ENCODE assay signal across 9 cellular contexts in genomic region chr6:46491201-46491788, GRCh38. TPM values are rescaled to one million over a fixed set of nuclear protein-coding genes. Genes with fewer than 3 reads are reported as not detected.
DNase-seq lines count a peak whose midpoint lies in the region; ATAC-seq and TF ChIP-seq lines count a peak whose summit lies in the region.
"Had no signal": no experiment of that assay in that cellular context is flagged by ENCODE, and none has a peak within 500 bp of the region (broad histone marks: within the 10 kb centered on the region; RNA-seq: fewer than 3 reads in every experiment).

Gene RCAN2 (minus strand): TSS chr6:46491449.

- DNase-seq in NCI-H82 (lab: John Stamatoyannopoulos, UW) (peak; percentile 67), NCI-H82 treated with DMSO at 0.1 percent for 48 hours (lab: John Stamatoyannopoulos, UW; ENCODE audit: unreplicated experiment) (no peak), OCI-LY7 (ENCODE audit: low spot score) (peak; percentile 30), astrocyte of the cerebellum (ENCODE audit: low read depth) (no peak), hepatic stellate cell (ENCODE audit: low spot score) (peak; percentile 83), posterior cingulate gyrus (peak; percentile 49 to 96 (median 66)), NCI-H1694 (lab: John Stamatoyannopoulos, UW) (no peak)

- H4K20me1 ChIP-seq in OCI-LY7 (ENCODE audit: insufficient read depth, low read length), result no peaks in the 10 kb centered on the region

- H3K4me3 ChIP-seq in OCI-LY7 (ENCODE audit: low read depth, low read length, poor library complexity, severe bottlenecking) (peak within 1 kb of the TSS; percentile 72), astrocyte of the cerebellum (ENCODE audit: low read depth, low read length) (peak within 1 kb of the TSS; percentile 51)

- intact Hi-C loops in OCI-LY7 (cut with micrococcal nuclease; ENCODE audit: unreplicated experiment), result loop anchor here (2.0 to 10.0 kb wide), 4 partner anchors 74 to 396 kb away; no protein-coding TSS in a partner anchor
- intact Hi-C loops in posterior cingulate gyrus (cut with DNase I), result loop anchor here (5.0 kb wide), 3 partner anchors 69 to 394 kb away; no protein-coding TSS in a partner anchor

- H3K79me2 ChIP-seq in OCI-LY7 (ENCODE audit: insufficient read depth, low read depth, low read length), result no peaks in the 10 kb centered on the region

- no TSS peak for BruUV-seq in OCI-LY7 (replicated peaks; lab: Mats Ljungman, UMichigan)

- no peak for TF ChIP-seq CTCF in OCI-LY7 (conservative IDR thresholded peaks at IDR 0.05; ENCODE audit: low read length)
- no peak for TF ChIP-seq CTCF in astrocyte of the cerebellum (IDR thresholded peaks at IDR 0.05; ENCODE audit: low read depth, low read length, missing control alignments)

- H2AFZ ChIP-seq in OCI-LY7 (ENCODE audit: low read length), result peak within 1 kb of the TSS; percentile 99

- no peaks in the 10 kb centered on the region for H3K9me3 ChIP-seq in OCI-LY7 (ENCODE audit: low read length)

- H3K27ac ChIP-seq in OCI-LY7 (ENCODE audit: low read depth, low read length, poor library complexity, severe bottlenecking), result no peak within 1 kb of the TSS
- H3K27ac ChIP-seq: epithelial cell of prostate had no signal

- in situ Hi-C loops in astrocyte of the cerebellum (cut with HindIII; ENCODE audit: low sequenced_read_pairs), result no loop called here

- POLR2A ChIA-PET in OCI-LY7 (lab: Charles Lee), result no interaction called here

- H3K4me2 ChIP-seq in OCI-LY7 (ENCODE audit: low read length), result peak within 1 kb of the TSS; percentile 99

- peak; percentile 73 for ATAC-seq in HG02938 (IDR thresholded peaks at IDR 0.05; ENCODE audit: unreplicated experiment)

- CTCF ChIA-PET in OCI-LY7 (lab: Charles Lee; ENCODE audit: unreplicated experiment), result interaction anchor here (1.3 kb wide), 1 partner anchor 270 kb away, joined by 3 read pairs; no protein-coding TSS in a partner anchor

- H3K36me3 ChIP-seq in OCI-LY7 (ENCODE audit: insufficient read depth, low read length), result no peaks in the 10 kb centered on the region

- no peaks in the 10 kb centered on the region for H3K9me2 ChIP-seq in OCI-LY7 (ENCODE audit: insufficient read depth, low read length)

- H3K4me1 ChIP-seq in OCI-LY7 (ENCODE audit: insufficient read depth, low read length, poor library complexity, severe bottlenecking), result peaks cover 6% of the 10 kb centered on the region

RNA-seq across cellular contexts. Expression of gene RCAN2, which starts in this region (rescaled TPM):
- total RNA-seq in OCI-LY7 (2014; rRNA removed; shearing (Covaris generic)), result not detected in 2 replicates
- 0.11 TPM in 1 of 2 replicates, not detected in the other for total RNA-seq in OCI-LY7 (2022)

Comparison
In these comparisons a context has a peak if more than half of its experiments do, and no peak if none do; other contexts are left out.
1. DNase-seq: peak in NCI-H82 (single experiment), hepatic stellate cell (single experiment) and posterior cingulate gyrus (10 of 10); none in NCI-H82 treated with DMSO at 0.1 percent for 48 hours (single experiment), astrocyte of the cerebellum (single experiment) and NCI-H1694 (single experiment).
2. Peak in DNase-seq, H3K4me3 ChIP-seq and H3K4me2 ChIP-seq in OCI-LY7; RNA of the gene not detected or under 1 TPM.